In genomic region chr18:67068608-67069007, GRCh38 we compare ENCODE assay signal across 28 cellular contexts.
DNase-seq lines count a peak whose midpoint lies in the region; ATAC-seq, FAIRE-seq and TF ChIP-seq lines count a peak whose summit lies in the region.
"Had no signal": no experiment of that assay in that cellular context is flagged by ENCODE, and none has a peak within 500 bp of the region (broad histone marks: within the 10 kb centered on the region; RNA-seq: fewer than 3 reads in every experiment).

No MANE protein-coding gene starts in this region.

- H3K4ac ChIP-seq in H1 (replicated peaks; ENCODE audit: insufficient read length, low read depth, low read length) = no peak overlapping the region

- no peaks in the 10 kb centered on the region for H3K4me1 Mint-ChIP-seq in activated T-helper 2 cell treated with anti-CD3 and anti-CD28 coated beads, Interferon-gamma antibody, Interleukin-2, Interleukin-4, amounts not matched to agents 10 μg/mL and 5 μg/mL and 100 μg/mL, durations not matched to agents 14 hours and 24 hours and 36 hours (ENCODE audit: low read depth)
- H3K4me1 Mint-ChIP-seq in natural killer cell = no peaks in the 10 kb centered on the region
- H3K4me1 Mint-ChIP-seq: CD14-positive monocyte; CD8-positive, alpha-beta memory T cell had no signal

- no peak overlapping the region for H3K56ac ChIP-seq in H1 (replicated peaks; ENCODE audit: insufficient read length, low read depth, low read length)

- 96% methylated on average over 2 of the region's 2 CpGs; no CpG with 5 or more reads in 1 of the 2 experiments for whole genome bisulfite sequencing in H1 (ENCODE audit: extremely low coverage in 1 of 2, insufficient coverage in 1 of 2, insufficient read length in 1 of 2, insufficient replicate concordance in 2 of 2, low coverage in 1 of 2, low lambda C conversion rate in 2 of 2, missing lambda C conversion rate in 1 of 2), 2 experiments
- WGBS in small intestine, 3 donors = 50 to 64% (median 57%) methylated on average over 2 of the region's 2 CpGs

- no peak overlapping the region for H3K18ac ChIP-seq in H1 (ENCODE audit: extremely low read depth, low read length)

- H2BK20ac ChIP-seq in H1 (ENCODE audit: low read length) = no peak overlapping the region

- H3K79me2 ChIP-seq in ACC112 (ENCODE audit: control insufficient read depth, insufficient read depth, low read length, unreplicated experiment) (no peaks in the 10 kb centered on the region), H1 (ENCODE audit: control insufficient read depth in 1 of 2, insufficient read depth in 2 of 2, low read length in 2 of 2) (no peaks in the 10 kb centered on the region)

- H3K27me3 ChIP-seq in ACC112 (ENCODE audit: insufficient read depth, low read length) (no peaks in the 10 kb centered on the region), H1 (replicated peaks in 1 of 4; ENCODE audit: control insufficient read depth in 3 of 4, extremely low read depth in 1 of 4, insufficient read depth in 3 of 4, low read length in 3 of 4) (no peaks in the 10 kb centered on the region), small intestine (ENCODE audit: control insufficient read depth in 2 of 2, insufficient read depth in 2 of 2, low read length in 2 of 2) (no peaks in the 10 kb centered on the region)
- H3K27me3 ChIP-seq: BE2C, SJCRH30 had no signal

- H2AFZ ChIP-seq in ACC112 (ENCODE audit: low read length, unreplicated experiment) = peak overlapping the region; percentile 6
- no peak overlapping the region for H2AFZ ChIP-seq in H1 (ENCODE audit: low read length)
- H2AFZ ChIP-seq: PC-9 had no signal

- H3K4me3 ChIP-seq in ACC112 (ENCODE audit: low read depth, low read length) (no peak overlapping the region), H1 (ENCODE audit: extremely low read depth in 1 of 4, insufficient read depth in 2 of 4, low read depth in 3 of 4, low read length in 4 of 4) (no peak overlapping the region), small intestine (ENCODE audit: low read depth in 1 of 2, low read length in 2 of 2) (no peak overlapping the region)
- H3K4me3 ChIP-seq: PC-9, SJCRH30 had no signal

- H3K4me3 Mint-ChIP-seq in activated T-helper 2 cell treated with anti-CD3 and anti-CD28 coated beads, Interferon-gamma antibody, Interleukin-2, Interleukin-4, amounts not matched to agents 10 μg/mL and 5 μg/mL and 100 μg/mL, durations not matched to agents 14 hours and 24 hours and 36 hours (ENCODE audit: low read depth) = no peak overlapping the region
- H3K4me3 Mint-ChIP-seq in natural killer cell = no peak overlapping the region
- H3K4me3 Mint-ChIP-seq: CD14-positive monocyte; CD8-positive, alpha-beta memory T cell had no signal

- H4K8ac ChIP-seq in H1 (ENCODE audit: extremely low read depth, insufficient read depth, low read length) = no peak overlapping the region

- no peak overlapping the region for H2BK120ac ChIP-seq in H1 (replicated peaks; ENCODE audit: low read depth, low read length)

- H4K91ac ChIP-seq in H1 (replicated peaks; ENCODE audit: insufficient read length, low read length) = no peak overlapping the region

- no peak overlapping the region for H3K9ac ChIP-seq in H1 (replicated peaks in 1 of 4; ENCODE audit: extremely low read depth in 1 of 4, low read depth in 3 of 4, low read length in 3 of 4)
- H3K9ac ChIP-seq: KMS-11 had no signal

- H3K9me3 ChIP-seq in H1 (ENCODE audit: insufficient read depth in 2 of 2, low read depth in 1 of 2, low read length in 1 of 2) (0 out of 4 replicates have a peak, but pooled peaks cover 0 to 2% of the 10 kb centered on the region in 2 experiments), small intestine (ENCODE audit: control insufficient read depth, low read depth) (no peaks in the 10 kb centered on the region)
- H3K9me3 ChIP-seq: BE2C, SJCRH30 had no signal

- H4K20me1 ChIP-seq in H1 (replicated peaks in 1 of 2; ENCODE audit: control insufficient read depth in 1 of 2, insufficient read depth in 2 of 2, low read length in 2 of 2) = no peaks in the 10 kb centered on the region

- H3K27ac Mint-ChIP-seq in activated T-helper 2 cell treated with anti-CD3 and anti-CD28 coated beads, Interferon-gamma antibody, Interleukin-2, Interleukin-4, amounts not matched to agents 10 μg/mL and 5 μg/mL and 100 μg/mL, durations not matched to agents 14 hours and 24 hours and 36 hours = no peak overlapping the region
- H3K27ac Mint-ChIP-seq in natural killer cell = no peak overlapping the region
- H3K27ac Mint-ChIP-seq: CD14-positive monocyte; CD8-positive, alpha-beta memory T cell had no signal

- no peak overlapping the region for H3K4me2 ChIP-seq in H1 (ENCODE audit: insufficient read depth in 1 of 2, low read depth in 2 of 2, low read length in 2 of 2)
- H3K4me2 ChIP-seq: KMS-11, PC-9 had no signal

- intact Hi-C loops in activated T-helper 2 cell treated with anti-CD3 and anti-CD28 coated beads, Interferon-gamma antibody, Interleukin-2, Interleukin-4, amounts not matched to agents 10 μg/mL and 5 μg/mL and 100 μg/mL, durations not matched to agents 14 hours and 24 hours and 36 hours (cut with micrococcal nuclease) = no loop called here
- intact Hi-C loops in natural killer cell (cut with micrococcal nuclease) = no loop called here

- H3K4me1 ChIP-seq in ACC112 (ENCODE audit: control insufficient read depth, insufficient read depth, low read length, unreplicated experiment) (no peaks in the 10 kb centered on the region), H1 (replicated peaks in 1 of 4; ENCODE audit: control insufficient read depth in 3 of 4, insufficient read depth in 4 of 4, low read length in 3 of 4) (no peaks in the 10 kb centered on the region), small intestine (ENCODE audit: control insufficient read depth in 2 of 2, insufficient read depth in 1 of 2, low read depth in 1 of 2, low read length in 1 of 2) (no peaks in the 10 kb centered on the region)
- H3K4me1 ChIP-seq: BE2C had no signal

- CTCF ChIA-PET in H1 (lab: Charles Lee; ENCODE audit: partially characterized antibody) = no interaction called here

- no peak for TF ChIP-seq RAD21 in H1 (IDR thresholded peaks at IDR 0.05 in 1 of 2, conservative IDR thresholded peaks at IDR 0.05 in 1 of 2; ENCODE audit: low read depth in 2 of 2, low read length in 2 of 2)

- no peak overlapping the region for H2BK12ac ChIP-seq in H1 (ENCODE audit: low read depth, low read length)

- H2BK15ac ChIP-seq in H1 (ENCODE audit: low read length) = no peak overlapping the region

- TF ChIP-seq CTCF in H1 (IDR thresholded peaks at IDR 0.05; ENCODE audit: control extremely low read depth in 1 of 3, insufficient read depth in 1 of 3, low read depth in 1 of 3, low read length in 3 of 3) (no peak), natural killer cell (IDR thresholded peaks at IDR 0.05) (no peak)

- no peak overlapping the region for H3K14ac ChIP-seq in H1 (ENCODE audit: insufficient read length)

- H3K79me1 ChIP-seq in H1 (ENCODE audit: low read depth, low read length) = no peaks in the 10 kb centered on the region

- no peak for TF ChIP-seq POLR2A in H1 (IDR thresholded peaks at IDR 0.05; ENCODE audit: control extremely low read depth in 1 of 2, low read depth in 2 of 2, low read length in 2 of 2)

- H3K27me3 Mint-ChIP-seq in activated T-helper 2 cell treated with anti-CD3 and anti-CD28 coated beads, Interferon-gamma antibody, Interleukin-2, Interleukin-4, amounts not matched to agents 10 μg/mL and 5 μg/mL and 100 μg/mL, durations not matched to agents 14 hours and 24 hours and 36 hours (ENCODE audit: low read depth) = no peaks in the 10 kb centered on the region
- H3K27me3 Mint-ChIP-seq in natural killer cell (ENCODE audit: low read depth in 2 of 2) = no peaks in the 10 kb centered on the region
- H3K27me3 Mint-ChIP-seq: CD8-positive, alpha-beta memory T cell had no signal

- no peaks in the 10 kb centered on the region for H3K23me2 ChIP-seq in H1 (ENCODE audit: low read depth, low read length)

- H3K27ac ChIP-seq in ACC112 (ENCODE audit: low read depth, low read length) (no peak overlapping the region), H1 (ENCODE audit: low read depth, low read length) (no peak overlapping the region), small intestine (ENCODE audit: low read depth in 1 of 2, low read length in 1 of 2) (no peak overlapping the region)
- H3K27ac ChIP-seq: KMS-11, PC-9, SJCRH30 had no signal

- H2AK5ac ChIP-seq in H1 (ENCODE audit: low read depth, low read length) = no peak overlapping the region

- H2BK5ac ChIP-seq in H1 (ENCODE audit: low read depth, low read length) = no peak overlapping the region

- H4K5ac ChIP-seq in H1 (ENCODE audit: insufficient read length, low read depth, low read length) = no peak overlapping the region

- FAIRE-seq in A204.1 (lab: Jason Lieb, UNC) (peak; percentile 41), H1 (lab: Jason Lieb, UNC) (no peak), small intestine (lab: Jason Lieb, UNC) (no peak)
- FAIRE-seq: GM12892, GM19239 had no signal

- no peaks in the 10 kb centered on the region for H3K9me3 Mint-ChIP-seq in activated T-helper 2 cell treated with anti-CD3 and anti-CD28 coated beads, Interferon-gamma antibody, Interleukin-2, Interleukin-4, amounts not matched to agents 10 μg/mL and 5 μg/mL and 100 μg/mL, durations not matched to agents 14 hours and 24 hours and 36 hours
- peaks cover 6 to 8% of the 10 kb centered on the region in 2 donors for H3K9me3 Mint-ChIP-seq in natural killer cell

- no peaks in the 10 kb centered on the region for H3K36me3 ChIP-seq in ACC112 (ENCODE audit: insufficient read depth, low read length)
- H3K36me3 ChIP-seq in H1 (ENCODE audit: control insufficient read depth in 2 of 4, insufficient read depth in 4 of 4, low read length in 3 of 4) = no peaks in the 10 kb centered on the region
- no peaks in the 10 kb centered on the region for H3K36me3 ChIP-seq in small intestine (ENCODE audit: control insufficient read depth in 2 of 2, insufficient read depth in 2 of 2, low read length in 2 of 2)
- H3K36me3 ChIP-seq: BE2C, SJCRH30 had no signal

- peak; percentile 1 for DNase-seq in NCI-H226
- DNase-seq in H1 (ENCODE audit: low read depth in 1 of 2, low spot score in 2 of 2) = no peak
- no peak for DNase-seq in small intestine
- DNase-seq in activated T-helper 2 cell treated with anti-CD3 and anti-CD28 coated beads, Interferon-gamma antibody, Interleukin-2, Interleukin-4, amounts not matched to agents 10 μg/mL and 5 μg/mL and 100 μg/mL, durations not matched to agents 14 hours and 24 hours and 36 hours (ENCODE audit: low spot score) = no peak
- no peak for DNase-seq in natural killer cell
- DNase-seq: ACHN; BE2C; CD8-positive, alpha-beta memory T cell; DMS153; DND-41; NCI-H1048; NCI-H1436; NCI-H1930; NCI-H2107; NCI-H510A treated with DMSO at 0.1 percent for 48 hours; NCI-H82; NK-92 treated with Interleukin-12 subunit alpha and Interleukin-12 subunit beta, amount 100 ng/mL, for 24 hours; PC-9; SJCRH30; T-helper 2 cell had no signal

- POLR2A ChIA-PET in H1 (lab: Charles Lee; ENCODE audit: partially characterized antibody) = no interaction called here

- no peaks in the 10 kb centered on the region for H3K36me3 Mint-ChIP-seq in activated T-helper 2 cell treated with anti-CD3 and anti-CD28 coated beads, Interferon-gamma antibody, Interleukin-2, Interleukin-4, amounts not matched to agents 10 μg/mL and 5 μg/mL and 100 μg/mL, durations not matched to agents 14 hours and 24 hours and 36 hours (ENCODE audit: low read depth)
- no peaks in the 10 kb centered on the region for H3K36me3 Mint-ChIP-seq in natural killer cell
- H3K36me3 Mint-ChIP-seq: CD14-positive monocyte; CD8-positive, alpha-beta memory T cell had no signal

- no peak for TF ChIP-seq EP300 in H1 (IDR thresholded peaks at IDR 0.05; ENCODE audit: borderline replicate concordance in 1 of 2, low read depth in 2 of 2, low read length in 2 of 2)

- no peak overlapping the region for H3K23ac ChIP-seq in H1 (ENCODE audit: insufficient read length)

- ATAC-seq in natural killer cell = no peak
- ATAC-seq: HCT116, Right ventricle myocardium inferior had no signal
